ENCODE assay signal across 2 cellular contexts in the genomic region with DNA sequence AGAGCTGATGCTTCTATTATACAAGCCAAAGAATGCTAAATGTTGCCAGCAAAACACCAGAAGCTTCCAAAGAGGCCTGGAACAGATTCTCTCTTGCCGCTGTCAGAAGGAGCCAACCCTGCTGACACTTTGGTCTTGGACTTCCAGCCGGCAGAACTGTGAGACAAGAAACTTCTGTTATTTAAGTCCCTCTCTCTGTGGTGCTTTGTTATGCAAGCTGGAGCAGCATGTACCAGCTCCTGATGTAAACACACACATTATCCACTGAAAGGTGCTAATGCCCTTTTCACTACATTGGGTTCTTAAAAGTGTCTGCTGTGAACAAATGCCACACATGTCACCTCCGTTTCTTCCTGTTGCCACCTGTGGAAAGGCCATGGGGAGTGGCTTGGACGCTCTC.
TF ChIP-seq lines count a peak whose summit lies in the region.

No MANE protein-coding gene starts in this region.

TF ChIP-seq in HEK293, 187 proteins besides CTCF, POLR2A, EP300 and RAD21:
- TF ChIP-seq ZBTB48 (tag by site-specific recombination; IDR thresholded peaks at IDR 0.05) (no peak), MYNN (tag by site-specific recombination; IDR thresholded peaks at IDR 0.05; ENCODE audit: borderline replicate concordance) (no peak), SCRT1 (tag by site-specific recombination; IDR thresholded peaks at IDR 0.05; ENCODE audit: borderline replicate concordance) (no peak), ZNF548 (tag by site-specific recombination; IDR thresholded peaks at IDR 0.05) (peak; percentile 61; the same call in 1 of the 2 replicates), ZFP69B (tag by site-specific recombination; IDR thresholded peaks at IDR 0.05) (no peak)
TF ChIP-seq in HEK293: peak in this region for 1.

TF ChIP-seq in H1, 55 proteins besides CTCF, POLR2A, EP300 and RAD21:
- TF ChIP-seq POU5F1 (IDR thresholded peaks at IDR 0.05; ENCODE audit: low read depth, low read length) (peak; percentile 60; the same call in 1 of the 2 replicates), BCL11A (IDR thresholded peaks at IDR 0.05; ENCODE audit: low read depth in 2 of 2, low read length in 2 of 2) (no peak), GTF2F1 (IDR thresholded peaks at IDR 0.05; ENCODE audit: borderline replicate concordance, low read depth, low read length) (no peak), SP2 (IDR thresholded peaks at IDR 0.05; ENCODE audit: low read length) (no peak)
